1 cellular context compared by ENCODE assay signal in genomic region chr1:32351859-32352745, GRCh38.
TF ChIP-seq lines count a peak whose summit lies in the region.

No MANE protein-coding gene starts in this region.

TF ChIP-seq in GM23338, 12 proteins besides CTCF, POLR2A, EP300 and RAD21 (continued from another document):
- no peak for TF ChIP-seq ZNF462 (CRISPR knock-in tag; IDR thresholded peaks at IDR 0.05)
- no peak for TF ChIP-seq CREB1 (CRISPR knock-in tag; IDR thresholded peaks at IDR 0.05; ENCODE audit: low read depth)
- no peak for TF ChIP-seq ZNF114 (CRISPR knock-in tag; IDR thresholded peaks at IDR 0.05)
- TF ChIP-seq ZNF331 (CRISPR knock-in tag; IDR thresholded peaks at IDR 0.05; ENCODE audit: low read depth), result no peak
- no peak for TF ChIP-seq STAT1 (IDR thresholded peaks at IDR 0.05; ENCODE audit: unreplicated experiment)
